In the genomic region with DNA sequence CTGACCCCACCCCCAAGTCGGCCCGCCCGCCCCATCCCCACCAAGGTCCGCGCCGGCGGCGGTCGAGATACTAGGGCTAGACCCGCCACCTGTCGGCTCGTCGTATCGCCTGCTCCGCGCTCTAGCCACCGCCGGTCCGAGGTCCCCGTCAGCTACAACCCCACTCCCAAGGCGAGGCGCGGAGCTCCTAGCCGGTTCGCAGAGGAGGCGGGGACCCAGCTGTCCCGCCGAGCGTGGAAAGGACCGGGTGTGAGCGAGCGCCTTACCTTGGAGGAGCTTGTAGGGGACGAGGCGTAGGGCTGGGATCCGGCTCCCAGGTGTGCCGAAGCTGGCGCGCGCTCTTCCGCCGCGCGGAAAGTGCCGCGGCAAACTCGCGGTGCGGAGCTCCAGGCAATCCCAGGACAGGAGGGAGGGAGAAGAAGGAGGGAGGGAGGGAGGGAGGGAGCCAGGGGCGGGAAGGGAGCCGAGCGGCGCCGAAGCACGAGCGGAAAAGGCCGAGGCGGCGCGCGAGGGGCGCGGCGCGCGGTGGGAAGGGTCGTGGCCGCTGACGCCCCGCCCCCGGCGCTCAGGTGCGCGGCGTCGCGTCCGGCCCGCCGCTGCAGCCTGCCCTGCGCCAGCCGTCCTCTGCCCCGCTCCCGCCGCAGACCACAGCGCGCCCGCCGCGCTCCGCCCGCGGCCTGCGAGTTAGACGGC, we compare ENCODE assay signal across 1 cellular context.
TF ChIP-seq lines count a peak whose summit lies in the region.

A gene with protein sequence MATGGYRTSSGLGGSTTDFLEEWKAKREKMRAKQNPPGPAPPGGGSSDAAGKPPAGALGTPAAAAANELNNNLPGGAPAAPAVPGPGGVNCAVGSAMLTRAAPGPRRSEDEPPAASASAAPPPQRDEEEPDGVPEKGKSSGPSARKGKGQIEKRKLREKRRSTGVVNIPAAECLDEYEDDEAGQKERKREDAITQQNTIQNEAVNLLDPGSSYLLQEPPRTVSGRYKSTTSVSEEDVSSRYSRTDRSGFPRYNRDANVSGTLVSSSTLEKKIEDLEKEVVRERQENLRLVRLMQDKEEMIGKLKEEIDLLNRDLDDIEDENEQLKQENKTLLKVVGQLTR (minus strand): TSS at position 359 of the 693 bp plus-strand sequence. CDS start 720 bp downstream, outside the sequence.

TF ChIP-seq in HEK293, 187 proteins besides CTCF, POLR2A, EP300 and RAD21 (continued from another document and continues in another):
- TF ChIP-seq, protein P1, sequence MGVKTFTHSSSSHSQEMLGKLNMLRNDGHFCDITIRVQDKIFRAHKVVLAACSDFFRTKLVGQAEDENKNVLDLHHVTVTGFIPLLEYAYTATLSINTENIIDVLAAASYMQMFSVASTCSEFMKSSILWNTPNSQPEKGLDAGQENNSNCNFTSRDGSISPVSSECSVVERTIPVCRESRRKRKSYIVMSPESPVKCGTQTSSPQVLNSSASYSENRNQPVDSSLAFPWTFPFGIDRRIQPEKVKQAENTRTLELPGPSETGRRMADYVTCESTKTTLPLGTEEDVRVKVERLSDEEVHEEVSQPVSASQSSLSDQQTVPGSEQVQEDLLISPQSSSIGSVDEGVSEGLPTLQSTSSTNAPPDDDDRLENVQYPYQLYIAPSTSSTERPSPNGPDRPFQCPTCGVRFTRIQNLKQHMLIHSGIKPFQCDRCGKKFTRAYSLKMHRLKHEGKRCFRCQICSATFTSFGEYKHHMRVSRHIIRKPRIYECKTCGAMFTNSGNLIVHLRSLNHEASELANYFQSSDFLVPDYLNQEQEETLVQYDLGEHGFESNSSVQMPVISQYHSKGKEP (tag by site-specific recombination; IDR thresholded peaks at IDR 0.05), result 0 out of 2 replicates have a peak, but pooled peaks have one; percentile 12
- TF ChIP-seq ZNF76 (tag by site-specific recombination; IDR thresholded peaks at IDR 0.05; ENCODE audit: borderline replicate concordance, low read depth), result peak; percentile 31; the same call in 1 of the 2 replicates
- TF ChIP-seq, protein P2, sequence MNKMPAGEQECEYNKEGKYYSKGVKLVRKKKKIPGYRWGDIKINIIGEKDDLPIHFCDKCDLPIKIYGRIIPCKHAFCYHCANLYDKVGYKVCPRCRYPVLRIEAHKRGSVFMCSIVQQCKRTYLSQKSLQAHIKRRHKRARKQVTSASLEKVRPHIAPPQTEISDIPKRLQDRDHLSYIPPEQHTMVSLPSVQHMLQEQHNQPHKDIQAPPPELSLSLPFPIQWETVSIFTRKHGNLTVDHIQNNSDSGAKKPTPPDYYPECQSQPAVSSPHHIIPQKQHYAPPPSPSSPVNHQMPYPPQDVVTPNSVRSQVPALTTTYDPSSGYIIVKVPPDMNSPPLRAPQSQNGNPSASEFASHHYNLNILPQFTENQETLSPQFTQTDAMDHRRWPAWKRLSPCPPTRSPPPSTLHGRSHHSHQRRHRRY (tag by site-specific recombination; IDR thresholded peaks at IDR 0.05), result no peak
- no peak for TF ChIP-seq ZNF777 (tag by site-specific recombination; IDR thresholded peaks at IDR 0.05; ENCODE audit: borderline replicate concordance)
- TF ChIP-seq, protein P3, sequence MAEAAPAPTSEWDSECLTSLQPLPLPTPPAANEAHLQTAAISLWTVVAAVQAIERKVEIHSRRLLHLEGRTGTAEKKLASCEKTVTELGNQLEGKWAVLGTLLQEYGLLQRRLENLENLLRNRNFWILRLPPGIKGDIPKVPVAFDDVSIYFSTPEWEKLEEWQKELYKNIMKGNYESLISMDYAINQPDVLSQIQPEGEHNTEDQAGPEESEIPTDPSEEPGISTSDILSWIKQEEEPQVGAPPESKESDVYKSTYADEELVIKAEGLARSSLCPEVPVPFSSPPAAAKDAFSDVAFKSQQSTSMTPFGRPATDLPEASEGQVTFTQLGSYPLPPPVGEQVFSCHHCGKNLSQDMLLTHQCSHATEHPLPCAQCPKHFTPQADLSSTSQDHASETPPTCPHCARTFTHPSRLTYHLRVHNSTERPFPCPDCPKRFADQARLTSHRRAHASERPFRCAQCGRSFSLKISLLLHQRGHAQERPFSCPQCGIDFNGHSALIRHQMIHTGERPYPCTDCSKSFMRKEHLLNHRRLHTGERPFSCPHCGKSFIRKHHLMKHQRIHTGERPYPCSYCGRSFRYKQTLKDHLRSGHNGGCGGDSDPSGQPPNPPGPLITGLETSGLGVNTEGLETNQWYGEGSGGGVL (tag by site-specific recombination; IDR thresholded peaks at IDR 0.05), result peak; percentile 53
- TF ChIP-seq, protein P4, sequence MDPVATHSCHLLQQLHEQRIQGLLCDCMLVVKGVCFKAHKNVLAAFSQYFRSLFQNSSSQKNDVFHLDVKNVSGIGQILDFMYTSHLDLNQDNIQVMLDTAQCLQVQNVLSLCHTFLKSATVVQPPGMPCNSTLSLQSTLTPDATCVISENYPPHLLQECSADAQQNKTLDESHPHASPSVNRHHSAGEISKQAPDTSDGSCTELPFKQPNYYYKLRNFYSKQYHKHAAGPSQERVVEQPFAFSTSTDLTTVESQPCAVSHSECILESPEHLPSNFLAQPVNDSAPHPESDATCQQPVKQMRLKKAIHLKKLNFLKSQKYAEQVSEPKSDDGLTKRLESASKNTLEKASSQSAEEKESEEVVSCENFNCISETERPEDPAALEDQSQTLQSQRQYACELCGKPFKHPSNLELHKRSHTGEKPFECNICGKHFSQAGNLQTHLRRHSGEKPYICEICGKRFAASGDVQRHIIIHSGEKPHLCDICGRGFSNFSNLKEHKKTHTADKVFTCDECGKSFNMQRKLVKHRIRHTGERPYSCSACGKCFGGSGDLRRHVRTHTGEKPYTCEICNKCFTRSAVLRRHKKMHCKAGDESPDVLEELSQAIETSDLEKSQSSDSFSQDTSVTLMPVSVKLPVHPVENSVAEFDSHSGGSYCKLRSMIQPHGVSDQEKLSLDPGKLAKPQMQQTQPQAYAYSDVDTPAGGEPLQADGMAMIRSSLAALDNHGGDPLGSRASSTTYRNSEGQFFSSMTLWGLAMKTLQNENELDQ (tag by site-specific recombination; IDR thresholded peaks at IDR 0.05; ENCODE audit: low read depth), result no peak
- TF ChIP-seq, protein P5, sequence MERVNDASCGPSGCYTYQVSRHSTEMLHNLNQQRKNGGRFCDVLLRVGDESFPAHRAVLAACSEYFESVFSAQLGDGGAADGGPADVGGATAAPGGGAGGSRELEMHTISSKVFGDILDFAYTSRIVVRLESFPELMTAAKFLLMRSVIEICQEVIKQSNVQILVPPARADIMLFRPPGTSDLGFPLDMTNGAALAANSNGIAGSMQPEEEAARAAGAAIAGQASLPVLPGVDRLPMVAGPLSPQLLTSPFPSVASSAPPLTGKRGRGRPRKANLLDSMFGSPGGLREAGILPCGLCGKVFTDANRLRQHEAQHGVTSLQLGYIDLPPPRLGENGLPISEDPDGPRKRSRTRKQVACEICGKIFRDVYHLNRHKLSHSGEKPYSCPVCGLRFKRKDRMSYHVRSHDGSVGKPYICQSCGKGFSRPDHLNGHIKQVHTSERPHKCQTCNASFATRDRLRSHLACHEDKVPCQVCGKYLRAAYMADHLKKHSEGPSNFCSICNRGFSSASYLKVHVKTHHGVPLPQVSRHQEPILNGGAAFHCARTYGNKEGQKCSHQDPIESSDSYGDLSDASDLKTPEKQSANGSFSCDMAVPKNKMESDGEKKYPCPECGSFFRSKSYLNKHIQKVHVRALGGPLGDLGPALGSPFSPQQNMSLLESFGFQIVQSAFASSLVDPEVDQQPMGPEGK (tag by site-specific recombination; IDR thresholded peaks at IDR 0.05), result 0 out of 2 replicates have a peak, but pooled peaks have one; percentile 14
- TF ChIP-seq GLI2 (tag by site-specific recombination; IDR thresholded peaks at IDR 0.05; ENCODE audit: borderline replicate concordance, low read depth), result no peak
- TF ChIP-seq ZNF24 (tag by site-specific recombination; IDR thresholded peaks at IDR 0.05), result peak; percentile 81
- peak; percentile 89 for TF ChIP-seq ZNF501 (tag by site-specific recombination; IDR thresholded peaks at IDR 0.05)
- TF ChIP-seq ZNF560 (tag by site-specific recombination; IDR thresholded peaks at IDR 0.05; ENCODE audit: borderline replicate concordance), result no peak
- TF ChIP-seq ZNF610 (tag by site-specific recombination; IDR thresholded peaks at IDR 0.05; ENCODE audit: borderline replicate concordance), result 0 out of 2 replicates have a peak, but pooled peaks have one; percentile 24
- 0 out of 2 replicates have a peak, but pooled peaks have one; percentile 25 for TF ChIP-seq ZNF792 (tag by site-specific recombination; IDR thresholded peaks at IDR 0.05)
- TF ChIP-seq, protein P6, sequence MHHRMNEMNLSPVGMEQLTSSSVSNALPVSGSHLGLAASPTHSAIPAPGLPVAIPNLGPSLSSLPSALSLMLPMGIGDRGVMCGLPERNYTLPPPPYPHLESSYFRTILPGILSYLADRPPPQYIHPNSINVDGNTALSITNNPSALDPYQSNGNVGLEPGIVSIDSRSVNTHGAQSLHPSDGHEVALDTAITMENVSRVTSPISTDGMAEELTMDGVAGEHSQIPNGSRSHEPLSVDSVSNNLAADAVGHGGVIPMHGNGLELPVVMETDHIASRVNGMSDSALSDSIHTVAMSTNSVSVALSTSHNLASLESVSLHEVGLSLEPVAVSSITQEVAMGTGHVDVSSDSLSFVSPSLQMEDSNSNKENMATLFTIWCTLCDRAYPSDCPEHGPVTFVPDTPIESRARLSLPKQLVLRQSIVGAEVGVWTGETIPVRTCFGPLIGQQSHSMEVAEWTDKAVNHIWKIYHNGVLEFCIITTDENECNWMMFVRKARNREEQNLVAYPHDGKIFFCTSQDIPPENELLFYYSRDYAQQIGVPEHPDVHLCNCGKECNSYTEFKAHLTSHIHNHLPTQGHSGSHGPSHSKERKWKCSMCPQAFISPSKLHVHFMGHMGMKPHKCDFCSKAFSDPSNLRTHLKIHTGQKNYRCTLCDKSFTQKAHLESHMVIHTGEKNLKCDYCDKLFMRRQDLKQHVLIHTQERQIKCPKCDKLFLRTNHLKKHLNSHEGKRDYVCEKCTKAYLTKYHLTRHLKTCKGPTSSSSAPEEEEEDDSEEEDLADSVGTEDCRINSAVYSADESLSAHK (tag by site-specific recombination; IDR thresholded peaks at IDR 0.05), result peak; percentile 35; the same call in 1 of the 2 replicates
- peak; percentile 97 for TF ChIP-seq SCRT2 (tag by site-specific recombination; IDR thresholded peaks at IDR 0.05)
- TF ChIP-seq, protein P7, sequence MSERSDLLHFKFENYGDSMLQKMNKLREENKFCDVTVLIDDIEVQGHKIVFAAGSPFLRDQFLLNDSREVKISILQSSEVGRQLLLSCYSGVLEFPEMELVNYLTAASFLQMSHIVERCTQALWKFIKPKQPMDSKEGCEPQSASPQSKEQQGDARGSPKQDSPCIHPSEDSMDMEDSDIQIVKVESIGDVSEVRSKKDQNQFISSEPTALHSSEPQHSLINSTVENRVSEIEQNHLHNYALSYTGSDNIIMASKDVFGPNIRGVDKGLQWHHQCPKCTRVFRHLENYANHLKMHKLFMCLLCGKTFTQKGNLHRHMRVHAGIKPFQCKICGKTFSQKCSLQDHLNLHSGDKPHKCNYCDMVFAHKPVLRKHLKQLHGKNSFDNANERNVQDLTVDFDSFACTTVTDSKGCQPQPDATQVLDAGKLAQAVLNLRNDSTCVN (tag by site-specific recombination; optimal IDR thresholded peaks at IDR 0.05), result peak; percentile 86
- no peak for TF ChIP-seq ZNF654 (tag by site-specific recombination; IDR thresholded peaks at IDR 0.05; ENCODE audit: low read depth)
- TF ChIP-seq HOXD13 (CRISPR knock-in tag; IDR thresholded peaks at IDR 0.05; ENCODE audit: borderline replicate concordance), result peak; percentile 35; the same call in 1 of the 2 replicates
- TF ChIP-seq ZNF114 (tag by site-specific recombination; IDR thresholded peaks at IDR 0.05), result no peak
- peak; percentile 76 for TF ChIP-seq IKZF3 (tag by site-specific recombination; IDR thresholded peaks at IDR 0.05)
- TF ChIP-seq, protein P8, sequence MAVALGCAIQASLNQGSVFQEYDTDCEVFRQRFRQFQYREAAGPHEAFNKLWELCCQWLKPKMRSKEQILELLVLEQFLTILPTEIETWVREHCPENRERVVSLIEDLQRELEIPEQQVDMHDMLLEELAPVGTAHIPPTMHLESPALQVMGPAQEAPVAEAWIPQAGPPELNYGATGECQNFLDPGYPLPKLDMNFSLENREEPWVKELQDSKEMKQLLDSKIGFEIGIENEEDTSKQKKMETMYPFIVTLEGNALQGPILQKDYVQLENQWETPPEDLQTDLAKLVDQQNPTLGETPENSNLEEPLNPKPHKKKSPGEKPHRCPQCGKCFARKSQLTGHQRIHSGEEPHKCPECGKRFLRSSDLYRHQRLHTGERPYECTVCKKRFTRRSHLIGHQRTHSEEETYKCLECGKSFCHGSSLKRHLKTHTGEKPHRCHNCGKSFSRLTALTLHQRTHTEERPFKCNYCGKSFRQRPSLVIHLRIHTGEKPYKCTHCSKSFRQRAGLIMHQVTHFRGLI (tag by site-specific recombination; IDR thresholded peaks at IDR 0.05), result no peak
- peak; percentile 37 for TF ChIP-seq KLF16 (tag by site-specific recombination; IDR thresholded peaks at IDR 0.05)
- no peak for TF ChIP-seq ZNF677 (tag by site-specific recombination; IDR thresholded peaks at IDR 0.05)
- no peak for TF ChIP-seq ZNF19 (tag by site-specific recombination; IDR thresholded peaks at IDR 0.05; ENCODE audit: low read depth)
- peak; percentile 67; the same call in 1 of the 2 replicates for TF ChIP-seq ZNF324 (tag by site-specific recombination; IDR thresholded peaks at IDR 0.05)
- TF ChIP-seq SP7 (tag by site-specific recombination; IDR thresholded peaks at IDR 0.05), result peak; percentile 78
- no peak for TF ChIP-seq ZNF37A (tag by site-specific recombination; IDR thresholded peaks at IDR 0.05)
- peak; percentile 61 for TF ChIP-seq ZXDB (tag by site-specific recombination; IDR thresholded peaks at IDR 0.05)
- TF ChIP-seq, protein P9, sequence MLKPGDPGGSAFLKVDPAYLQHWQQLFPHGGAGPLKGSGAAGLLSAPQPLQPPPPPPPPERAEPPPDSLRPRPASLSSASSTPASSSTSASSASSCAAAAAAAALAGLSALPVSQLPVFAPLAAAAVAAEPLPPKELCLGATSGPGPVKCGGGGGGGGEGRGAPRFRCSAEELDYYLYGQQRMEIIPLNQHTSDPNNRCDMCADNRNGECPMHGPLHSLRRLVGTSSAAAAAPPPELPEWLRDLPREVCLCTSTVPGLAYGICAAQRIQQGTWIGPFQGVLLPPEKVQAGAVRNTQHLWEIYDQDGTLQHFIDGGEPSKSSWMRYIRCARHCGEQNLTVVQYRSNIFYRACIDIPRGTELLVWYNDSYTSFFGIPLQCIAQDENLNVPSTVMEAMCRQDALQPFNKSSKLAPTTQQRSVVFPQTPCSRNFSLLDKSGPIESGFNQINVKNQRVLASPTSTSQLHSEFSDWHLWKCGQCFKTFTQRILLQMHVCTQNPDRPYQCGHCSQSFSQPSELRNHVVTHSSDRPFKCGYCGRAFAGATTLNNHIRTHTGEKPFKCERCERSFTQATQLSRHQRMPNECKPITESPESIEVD (tag by site-specific recombination; IDR thresholded peaks at IDR 0.05), result no peak
- TF ChIP-seq, protein P10, sequence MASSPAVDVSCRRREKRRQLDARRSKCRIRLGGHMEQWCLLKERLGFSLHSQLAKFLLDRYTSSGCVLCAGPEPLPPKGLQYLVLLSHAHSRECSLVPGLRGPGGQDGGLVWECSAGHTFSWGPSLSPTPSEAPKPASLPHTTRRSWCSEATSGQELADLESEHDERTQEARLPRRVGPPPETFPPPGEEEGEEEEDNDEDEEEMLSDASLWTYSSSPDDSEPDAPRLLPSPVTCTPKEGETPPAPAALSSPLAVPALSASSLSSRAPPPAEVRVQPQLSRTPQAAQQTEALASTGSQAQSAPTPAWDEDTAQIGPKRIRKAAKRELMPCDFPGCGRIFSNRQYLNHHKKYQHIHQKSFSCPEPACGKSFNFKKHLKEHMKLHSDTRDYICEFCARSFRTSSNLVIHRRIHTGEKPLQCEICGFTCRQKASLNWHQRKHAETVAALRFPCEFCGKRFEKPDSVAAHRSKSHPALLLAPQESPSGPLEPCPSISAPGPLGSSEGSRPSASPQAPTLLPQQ (tag by site-specific recombination; IDR thresholded peaks at IDR 0.05), result 0 out of 2 replicates have a peak, but pooled peaks have one; percentile 40
